Comparison of ENCODE assay signal across 19 cellular contexts in genomic region chr1:109589177-109589576, GRCh38. TPM values are rescaled to one million over a fixed set of nuclear protein-coding genes. Genes with fewer than 3 reads are reported as not detected.
"Had no signal": no experiment of that assay in that cellular context is flagged by ENCODE, and none has a peak within 500 bp of the region (broad histone marks: within the 10 kb centered on the region; RNA-seq: fewer than 3 reads in every experiment).

No MANE protein-coding gene starts in this region.

- H3K9me3 ChIP-seq: heart left ventricle, lower lobe of right lung, SJSA1, transverse colon had no signal

- H3K9ac ChIP-seq: parathyroid adenoma had no signal

- H2AFZ ChIP-seq: parathyroid adenoma had no signal

- DNase-seq: activated CD4-positive, alpha-beta T cell treated with anti-CD3 and anti-CD28 coated beads, Interleukin-2, amount 50 U/mL, for 1 hour; activated gamma-delta T cell treated with Interleukin-2 at 50 U/mL for 16 hours; activated naive CD8-positive, alpha-beta T cell treated with anti-CD3 and anti-CD28 coated beads for 36 hours; activated T-cell treated with anti-CD3 and anti-CD28 coated beads, Interleukin-2, amount 50 U/mL, for 1 hour; anterior cingulate cortex; brain microvascular endothelial cell; heart left ventricle; lower lobe of right lung; retina; stimulated activated naive CD4-positive, alpha-beta T cell; transverse colon had no signal

- FAIRE-seq: frontal cortex had no signal

- H3K27me3 Mint-ChIP-seq: activated naive CD8-positive, alpha-beta T cell treated with anti-CD3 and anti-CD28 coated beads for 36 hours had no signal

- H3K79me2 ChIP-seq: parathyroid adenoma had no signal

- H3K27ac ChIP-seq: brain microvascular endothelial cell, epithelial cell of prostate, heart left ventricle, lower lobe of right lung, parathyroid adenoma, SJSA1, transverse colon had no signal

- H3K9me3 Mint-ChIP-seq: activated naive CD8-positive, alpha-beta T cell treated with anti-CD3 and anti-CD28 coated beads for 36 hours; mesothelial cell of epicardium had no signal

- ATAC-seq: heart left ventricle, lower lobe of right lung had no signal

- H3K4me1 ChIP-seq: heart left ventricle, lower lobe of right lung, parathyroid adenoma, SJSA1, transverse colon had no signal

- H3K4me3 Mint-ChIP-seq: activated naive CD8-positive, alpha-beta T cell treated with anti-CD3 and anti-CD28 coated beads for 36 hours; mesothelial cell of epicardium had no signal

- H3K27me3 ChIP-seq: brain microvascular endothelial cell, heart left ventricle, SJSA1, transverse colon had no signal

- H3K4me1 Mint-ChIP-seq: activated naive CD8-positive, alpha-beta T cell treated with anti-CD3 and anti-CD28 coated beads for 36 hours; mesothelial cell of epicardium had no signal

- H3K27ac Mint-ChIP-seq: activated naive CD8-positive, alpha-beta T cell treated with anti-CD3 and anti-CD28 coated beads for 36 hours; mesothelial cell of epicardium had no signal

- H3K4me3 ChIP-seq: heart left ventricle, lower lobe of right lung, SJSA1, transverse colon had no signal

RNA-seq across cellular contexts. Expression of gene GNAT2, which starts 30.2 kb away (rescaled TPM):
- total RNA-seq: cerebellum; frontal cortex; heart left ventricle; lower lobe of right lung; mesothelial cell of epicardium; T-helper 2 cell treated with Interferon-gamma antibody and Interleukin-4, amounts not matched to agents 100 ng/mL and 5 ng/mL, for 36 hours; transverse colon had no signal
- polyA plus RNA-seq: heart left ventricle had no signal

RNA-seq across cellular contexts. Expression of gene GPR61, which starts 49.5 kb away (rescaled TPM):
- total RNA-seq: fibroblast of lung, lower lobe of right lung, mesothelial cell of epicardium, transverse colon had no signal
